1 cellular context compared by ENCODE assay signal in the genomic region with DNA sequence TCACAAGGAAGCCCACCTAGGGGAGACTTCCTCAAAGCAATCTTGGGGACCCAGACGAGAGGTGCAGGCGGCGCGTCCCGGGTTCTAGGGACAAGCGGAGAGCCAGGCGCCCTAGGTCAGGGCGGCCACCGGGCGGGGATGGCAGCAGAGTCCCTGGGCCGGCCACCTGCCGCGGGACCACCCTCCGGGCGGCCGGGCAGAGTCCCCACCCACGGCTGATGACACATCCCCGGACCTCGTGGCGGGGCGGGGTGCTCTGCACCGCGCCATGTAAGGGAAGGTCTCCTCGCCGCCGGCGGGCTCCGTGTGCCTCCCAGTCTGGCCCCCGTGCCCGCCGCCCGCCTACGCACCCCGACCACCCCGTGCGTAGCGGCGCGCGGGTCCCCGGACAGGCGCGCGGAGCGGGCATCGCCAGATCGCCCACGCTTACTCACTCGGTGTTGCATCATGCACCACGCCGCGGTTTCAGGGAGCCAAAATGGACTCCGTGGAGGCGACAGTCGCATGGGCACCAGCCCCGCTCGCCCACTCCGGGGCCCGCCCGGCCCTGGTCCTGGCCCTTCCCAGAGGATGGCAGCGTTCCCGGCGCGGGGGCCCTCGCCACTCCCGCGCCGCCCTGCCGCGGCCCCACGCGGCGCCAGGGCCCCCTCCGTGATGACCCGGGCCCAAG.
TF ChIP-seq lines count a peak whose summit lies in the region.

No MANE protein-coding gene starts in this region.

TF ChIP-seq in HepG2, 621 proteins besides CTCF, POLR2A, EP300 and RAD21 (continued from another document and continues in another):
- TF ChIP-seq PRDM4 (CRISPR knock-in tag; IDR thresholded peaks at IDR 0.05; ENCODE audit: borderline replicate concordance) (no peak), PATZ1 (CRISPR knock-in tag; IDR thresholded peaks at IDR 0.05) (no peak), YEATS2 (CRISPR knock-in tag; IDR thresholded peaks at IDR 0.05; ENCODE audit: borderline replicate concordance) (no peak), ZNF552 (CRISPR knock-in tag; IDR thresholded peaks at IDR 0.05; ENCODE audit: borderline replicate concordance) (no peak), SKI (IDR thresholded peaks at IDR 0.05; ENCODE audit: partially characterized antibody) (no peak), NR1H2 (CRISPR knock-in tag; IDR thresholded peaks at IDR 0.05; ENCODE audit: borderline replicate concordance, low read depth) (no peak), ZNF563 (CRISPR knock-in tag; IDR thresholded peaks at IDR 0.05) (peak; percentile 68), YEATS4 (CRISPR knock-in tag; IDR thresholded peaks at IDR 0.05; ENCODE audit: borderline replicate concordance) (peak; percentile 98), NFATC3 (CRISPR knock-in tag; IDR thresholded peaks at IDR 0.05) (no peak), ARNT (IDR thresholded peaks at IDR 0.05) (no peak), CEBPG (CRISPR knock-in tag; IDR thresholded peaks at IDR 0.05) (peak; percentile 88), ARID3A (IDR thresholded peaks at IDR 0.05; ENCODE audit: low read depth, low read length) (no peak), POLR2AphosphoS2 (IDR thresholded peaks at IDR 0.05; ENCODE audit: low read depth, low read length) (no peak), EED (CRISPR knock-in tag; IDR thresholded peaks at IDR 0.05) (no peak), ZNF781 (CRISPR knock-in tag; IDR thresholded peaks at IDR 0.05; ENCODE audit: borderline replicate concordance, not compliant biosample characterization) (no peak), ISL2 (CRISPR knock-in tag; IDR thresholded peaks at IDR 0.05) (no peak), TFAP4 (IDR thresholded peaks at IDR 0.05; ENCODE audit: borderline replicate concordance, low read depth) (no peak), ARNT2 (CRISPR knock-in tag; IDR thresholded peaks at IDR 0.05; ENCODE audit: low read depth) (no peak), HOXA7 (CRISPR knock-in tag; IDR thresholded peaks at IDR 0.05) (no peak), DMAP1 (CRISPR knock-in tag; IDR thresholded peaks at IDR 0.05) (no peak; the same call in 1 of the 2 replicates), RFX5 (IDR thresholded peaks at IDR 0.05; ENCODE audit: low read depth, low read length) (no peak), ZNF790 (CRISPR knock-in tag; IDR thresholded peaks at IDR 0.05; ENCODE audit: borderline replicate concordance) (peak; percentile 66; the same call in 1 of the 2 replicates), KMT2A (CRISPR knock-in tag; IDR thresholded peaks at IDR 0.05) (no peak), SKIL (CRISPR knock-in tag; IDR thresholded peaks at IDR 0.05; ENCODE audit: borderline replicate concordance) (no peak), RBFOX2 (IDR thresholded peaks at IDR 0.05; ENCODE audit: low read depth, low read length) (peak; percentile 88)
- TF ChIP-seq, protein P1, sequence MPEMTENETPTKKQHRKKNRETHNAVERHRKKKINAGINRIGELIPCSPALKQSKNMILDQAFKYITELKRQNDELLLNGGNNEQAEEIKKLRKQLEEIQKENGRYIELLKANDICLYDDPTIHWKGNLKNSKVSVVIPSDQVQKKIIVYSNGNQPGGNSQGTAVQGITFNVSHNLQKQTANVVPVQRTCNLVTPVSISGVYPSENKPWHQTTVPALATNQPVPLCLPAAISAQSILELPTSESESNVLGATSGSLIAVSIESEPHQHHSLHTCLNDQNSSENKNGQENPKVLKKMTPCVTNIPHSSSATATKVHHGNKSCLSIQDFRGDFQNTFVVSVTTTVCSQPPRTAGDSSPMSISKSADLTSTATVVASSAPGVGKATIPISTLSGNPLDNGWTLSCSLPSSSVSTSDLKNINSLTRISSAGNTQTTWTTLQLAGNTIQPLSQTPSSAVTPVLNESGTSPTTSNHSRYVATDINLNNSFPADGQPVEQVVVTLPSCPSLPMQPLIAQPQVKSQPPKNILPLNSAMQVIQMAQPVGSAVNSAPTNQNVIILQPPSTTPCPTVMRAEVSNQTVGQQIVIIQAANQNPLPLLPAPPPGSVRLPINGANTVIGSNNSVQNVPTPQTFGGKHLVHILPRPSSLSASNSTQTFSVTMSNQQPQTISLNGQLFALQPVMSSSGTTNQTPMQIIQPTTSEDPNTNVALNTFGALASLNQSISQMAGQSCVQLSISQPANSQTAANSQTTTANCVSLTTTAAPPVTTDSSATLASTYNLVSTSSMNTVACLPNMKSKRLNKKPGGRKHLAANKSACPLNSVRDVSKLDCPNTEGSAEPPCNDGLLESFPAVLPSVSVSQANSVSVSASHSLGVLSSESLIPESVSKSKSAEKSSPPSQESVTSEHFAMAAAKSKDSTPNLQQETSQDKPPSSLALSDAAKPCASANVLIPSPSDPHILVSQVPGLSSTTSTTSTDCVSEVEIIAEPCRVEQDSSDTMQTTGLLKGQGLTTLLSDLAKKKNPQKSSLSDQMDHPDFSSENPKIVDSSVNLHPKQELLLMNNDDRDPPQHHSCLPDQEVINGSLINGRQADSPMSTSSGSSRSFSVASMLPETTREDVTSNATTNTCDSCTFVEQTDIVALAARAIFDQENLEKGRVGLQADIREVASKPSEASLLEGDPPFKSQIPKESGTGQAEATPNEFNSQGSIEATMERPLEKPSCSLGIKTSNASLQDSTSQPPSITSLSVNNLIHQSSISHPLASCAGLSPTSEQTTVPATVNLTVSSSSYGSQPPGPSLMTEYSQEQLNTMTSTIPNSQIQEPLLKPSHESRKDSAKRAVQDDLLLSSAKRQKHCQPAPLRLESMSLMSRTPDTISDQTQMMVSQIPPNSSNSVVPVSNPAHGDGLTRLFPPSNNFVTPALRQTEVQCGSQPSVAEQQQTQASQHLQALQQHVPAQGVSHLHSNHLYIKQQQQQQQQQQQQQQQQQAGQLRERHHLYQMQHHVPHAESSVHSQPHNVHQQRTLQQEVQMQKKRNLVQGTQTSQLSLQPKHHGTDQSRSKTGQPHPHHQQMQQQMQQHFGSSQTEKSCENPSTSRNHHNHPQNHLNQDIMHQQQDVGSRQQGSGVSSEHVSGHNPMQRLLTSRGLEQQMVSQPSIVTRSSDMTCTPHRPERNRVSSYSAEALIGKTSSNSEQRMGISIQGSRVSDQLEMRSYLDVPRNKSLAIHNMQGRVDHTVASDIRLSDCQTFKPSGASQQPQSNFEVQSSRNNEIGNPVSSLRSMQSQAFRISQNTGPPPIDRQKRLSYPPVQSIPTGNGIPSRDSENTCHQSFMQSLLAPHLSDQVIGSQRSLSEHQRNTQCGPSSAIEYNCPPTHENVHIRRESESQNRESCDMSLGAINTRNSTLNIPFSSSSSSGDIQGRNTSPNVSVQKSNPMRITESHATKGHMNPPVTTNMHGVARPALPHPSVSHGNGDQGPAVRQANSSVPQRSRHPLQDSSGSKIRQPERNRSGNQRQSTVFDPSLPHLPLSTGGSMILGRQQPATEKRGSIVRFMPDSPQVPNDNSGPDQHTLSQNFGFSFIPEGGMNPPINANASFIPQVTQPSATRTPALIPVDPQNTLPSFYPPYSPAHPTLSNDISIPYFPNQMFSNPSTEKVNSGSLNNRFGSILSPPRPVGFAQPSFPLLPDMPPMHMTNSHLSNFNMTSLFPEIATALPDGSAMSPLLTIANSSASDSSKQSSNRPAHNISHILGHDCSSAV (CRISPR knock-in tag; IDR thresholded peaks at IDR 0.05; ENCODE audit: borderline replicate concordance): no peak
- TF ChIP-seq, protein P2, sequence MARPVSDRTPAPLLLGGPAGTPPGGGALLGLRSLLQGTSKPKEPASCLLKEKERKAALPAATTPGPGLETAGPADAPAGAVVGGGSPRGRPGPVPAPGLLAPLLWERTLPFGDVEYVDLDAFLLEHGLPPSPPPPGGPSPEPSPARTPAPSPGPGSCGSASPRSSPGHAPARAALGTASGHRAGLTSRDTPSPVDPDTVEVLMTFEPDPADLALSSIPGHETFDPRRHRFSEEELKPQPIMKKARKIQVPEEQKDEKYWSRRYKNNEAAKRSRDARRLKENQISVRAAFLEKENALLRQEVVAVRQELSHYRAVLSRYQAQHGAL (CRISPR knock-in tag; IDR thresholded peaks at IDR 0.05; ENCODE audit: not compliant biosample characterization): peak; percentile 42
- TF ChIP-seq, protein P3, sequence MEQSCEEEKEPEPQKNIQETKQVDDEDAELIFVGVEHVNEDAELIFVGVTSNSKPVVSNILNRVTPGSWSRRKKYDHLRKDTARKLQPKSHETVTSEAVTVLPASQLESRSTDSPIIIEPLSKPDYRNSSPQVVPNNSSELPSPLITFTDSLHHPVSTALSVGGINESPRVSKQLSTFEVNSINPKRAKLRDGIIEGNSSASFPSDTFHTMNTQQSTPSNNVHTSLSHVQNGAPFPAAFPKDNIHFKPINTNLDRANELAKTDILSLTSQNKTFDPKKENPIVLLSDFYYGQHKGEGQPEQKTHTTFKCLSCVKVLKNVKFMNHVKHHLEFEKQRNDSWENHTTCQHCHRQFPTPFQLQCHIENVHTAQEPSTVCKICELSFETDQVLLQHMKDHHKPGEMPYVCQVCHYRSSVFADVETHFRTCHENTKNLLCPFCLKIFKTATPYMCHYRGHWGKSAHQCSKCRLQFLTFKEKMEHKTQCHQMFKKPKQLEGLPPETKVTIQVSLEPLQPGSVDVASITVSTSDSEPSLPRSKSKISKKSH (CRISPR knock-in tag; IDR thresholded peaks at IDR 0.05; ENCODE audit: borderline replicate concordance): 0 out of 2 replicates have a peak, but pooled peaks have one; percentile 42
- TF ChIP-seq, protein P4, sequence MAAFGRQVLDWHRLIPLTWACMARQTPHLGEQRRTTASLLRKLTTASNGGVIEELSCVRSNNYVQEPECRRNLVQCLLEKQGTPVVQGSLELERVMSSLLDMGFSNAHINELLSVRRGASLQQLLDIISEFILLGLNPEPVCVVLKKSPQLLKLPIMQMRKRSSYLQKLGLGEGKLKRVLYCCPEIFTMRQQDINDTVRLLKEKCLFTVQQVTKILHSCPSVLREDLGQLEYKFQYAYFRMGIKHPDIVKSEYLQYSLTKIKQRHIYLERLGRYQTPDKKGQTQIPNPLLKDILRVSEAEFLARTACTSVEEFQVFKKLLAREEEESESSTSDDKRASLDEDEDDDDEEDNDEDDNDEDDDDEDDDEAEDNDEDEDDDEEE (CRISPR knock-in tag; IDR thresholded peaks at IDR 0.05): no peak
- TF ChIP-seq, protein P5, sequence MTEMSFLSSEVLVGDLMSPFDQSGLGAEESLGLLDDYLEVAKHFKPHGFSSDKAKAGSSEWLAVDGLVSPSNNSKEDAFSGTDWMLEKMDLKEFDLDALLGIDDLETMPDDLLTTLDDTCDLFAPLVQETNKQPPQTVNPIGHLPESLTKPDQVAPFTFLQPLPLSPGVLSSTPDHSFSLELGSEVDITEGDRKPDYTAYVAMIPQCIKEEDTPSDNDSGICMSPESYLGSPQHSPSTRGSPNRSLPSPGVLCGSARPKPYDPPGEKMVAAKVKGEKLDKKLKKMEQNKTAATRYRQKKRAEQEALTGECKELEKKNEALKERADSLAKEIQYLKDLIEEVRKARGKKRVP (CRISPR knock-in tag; IDR thresholded peaks at IDR 0.05): peak; percentile 44 to 97; a peak in 3 of 4 replicates
